14 cellular contexts compared by ENCODE assay signal in genomic region chr16:81003064-81003463, GRCh38. TPM values are rescaled to one million over a fixed set of nuclear protein-coding genes. Genes with fewer than 3 reads are reported as not detected.
DNase-seq lines count a peak whose midpoint lies in the region; ATAC-seq and TF ChIP-seq lines count a peak whose summit lies in the region.
"Had no signal": no experiment of that assay in that cellular context is flagged by ENCODE, and none has a peak within 500 bp of the region (broad histone marks: within the 10 kb centered on the region; RNA-seq: fewer than 3 reads in every experiment).

No MANE protein-coding gene starts in this region.

- H3K27me3 ChIP-seq in Loucy (ENCODE audit: insufficient read depth, low read length, poor library complexity, severe bottlenecking) (no peaks in the 10 kb centered on the region), brain microvascular endothelial cell (replicated peaks) (no peaks in the 10 kb centered on the region), psoas muscle (ENCODE audit: insufficient read depth in 3 of 3, low read length in 2 of 3) (no peaks in the 10 kb centered on the region)
- H3K27me3 ChIP-seq: esophagus squamous epithelium, SJSA1, thyroid gland had no signal

- H3F3A ChIP-seq in Loucy (ENCODE audit: low read depth) = no peaks in the 10 kb centered on the region

- no peak overlapping the region for H3K27ac Mint-ChIP-seq in activated naive CD4-positive, alpha-beta T cell treated with anti-CD3 and anti-CD28 coated beads, Interleukin-2, amount 10 ng/mL, durations not matched to agents 7 days and 5 days

- H3K4me2 ChIP-seq in Loucy (ENCODE audit: low read depth, low read length, poor library complexity, severe bottlenecking) = peak overlapping the region; percentile 96

- H3K4me1 Mint-ChIP-seq in activated naive CD4-positive, alpha-beta T cell treated with anti-CD3 and anti-CD28 coated beads, Interleukin-2, amount 10 ng/mL, durations not matched to agents 7 days and 5 days = peaks cover 65% of the 10 kb centered on the region

- ATAC-seq in psoas muscle (no peak), esophagus mucosa (no peak)
- ATAC-seq: left colon had no signal

- H3K36me3 Mint-ChIP-seq in activated naive CD4-positive, alpha-beta T cell treated with anti-CD3 and anti-CD28 coated beads, Interleukin-2, amount 10 ng/mL, durations not matched to agents 7 days and 5 days = peaks cover 37% of the 10 kb centered on the region

- H3K9me3 Mint-ChIP-seq in activated naive CD4-positive, alpha-beta T cell treated with anti-CD3 and anti-CD28 coated beads, Interleukin-2, amount 10 ng/mL, durations not matched to agents 7 days and 5 days = no peaks in the 10 kb centered on the region

- peak overlapping the region; percentile 64 for H3K9ac ChIP-seq in Loucy (ENCODE audit: low read depth, low read length, poor library complexity, severe bottlenecking)

- intact Hi-C loops in psoas muscle (cut with DNase I) = loop anchor here (5.0 to 10.0 kb wide), 2 partner anchors 71 to 732 kb away; no protein-coding TSS in a partner anchor

- H3K27me3 Mint-ChIP-seq in activated naive CD4-positive, alpha-beta T cell treated with anti-CD3 and anti-CD28 coated beads, Interleukin-2, amount 10 ng/mL, durations not matched to agents 7 days and 5 days = no peaks in the 10 kb centered on the region

- CTCF ChIA-PET in activated naive CD4-positive, alpha-beta T cell treated with anti-CD3 and anti-CD28 coated beads, Interleukin-2, amount 10 ng/mL, durations not matched to agents 7 days and 5 days (lab: Charles Lee) = interaction anchor here (1.1 to 2.6 kb wide), 3 partner anchors 31 to 74 kb away, joined by 3 to 12 read pairs (median 7); partner anchors contain the start of genes ATMIN and C16orf46

- TF ChIP-seq CTCF in Loucy (conservative IDR thresholded peaks at IDR 0.05; ENCODE audit: low read length) = no peak
- no peak for TF ChIP-seq CTCF in brain microvascular endothelial cell (IDR thresholded peaks at IDR 0.05; ENCODE audit: low read depth, low read length, missing control alignments)
- TF ChIP-seq CTCF in psoas muscle (IDR thresholded peaks at IDR 0.05) = no peak

- peak overlapping the region; percentile 90 for H3K4me3 Mint-ChIP-seq in activated naive CD4-positive, alpha-beta T cell treated with anti-CD3 and anti-CD28 coated beads, Interleukin-2, amount 10 ng/mL, durations not matched to agents 7 days and 5 days

- no peaks in the 10 kb centered on the region for H3K9me2 ChIP-seq in Loucy (replicated peaks; ENCODE audit: low read depth, low read length)

- H3K4me1 ChIP-seq in Loucy (ENCODE audit: insufficient read depth, low read length, poor library complexity, severe bottlenecking) (peaks cover 55% of the 10 kb centered on the region), psoas muscle (peaks cover 23% of the 10 kb centered on the region)

- H3K9me3 ChIP-seq in Loucy (ENCODE audit: insufficient read depth, low read depth, low read length) (no peaks in the 10 kb centered on the region), psoas muscle (no peaks in the 10 kb centered on the region)
- H3K9me3 ChIP-seq: esophagus squamous epithelium, SJSA1, thyroid gland had no signal

- H3K27ac ChIP-seq in brain microvascular endothelial cell (peak overlapping the region; percentile 19), psoas muscle (peak overlapping the region; percentile 99)
- H3K27ac ChIP-seq: SJSA1, thyroid gland had no signal

- H4K20me1 ChIP-seq in Loucy (ENCODE audit: insufficient read depth, low read length, poor library complexity, severe bottlenecking) = peaks cover 50% of the 10 kb centered on the region

- 61 to 69% (median 62%) methylated on average over 4 of the region's 4 CpGs for WGBS in psoas muscle, 3 donors

- in situ Hi-C loops in brain microvascular endothelial cell (cut with HindIII; ENCODE audit: low pct_ligation_motif_present, low sequenced_read_pairs) = no loop called here

- no peak for DNase-seq in activated naive CD4-positive, alpha-beta T cell treated with anti-CD3 and anti-CD28 coated beads, Interleukin-2, amount 10 ng/mL, durations not matched to agents 7 days and 5 days
- DNase-seq in activated naive CD4-positive, alpha-beta T cell treated with anti-CD3 and anti-CD28 coated beads, Interleukin-2, amount 50 U/mL, for 16 hours = no peak
- DNase-seq in brain microvascular endothelial cell (no peak), psoas muscle (no peak), NCI-H1105 (lab: John Stamatoyannopoulos, UW) (no peak), SW480 (ENCODE audit: low spot score) (no peak)
- DNase-seq: AML-193, dermis blood vessel endothelial cell, esophagus squamous epithelium, left colon, thyroid gland had no signal

- H2AFZ ChIP-seq in Loucy (ENCODE audit: low read length) = no peak overlapping the region

- H3K36me3 ChIP-seq in Loucy (ENCODE audit: insufficient read depth, low read length) (no peaks in the 10 kb centered on the region), brain microvascular endothelial cell (replicated peaks) (no peaks in the 10 kb centered on the region), psoas muscle (ENCODE audit: insufficient read depth in 1 of 2, low read depth in 1 of 2) (no peaks in the 10 kb centered on the region)
- H3K36me3 ChIP-seq: esophagus squamous epithelium, thyroid gland had no signal

- peak overlapping the region; percentile 78 for H3K4me3 ChIP-seq in Loucy (ENCODE audit: low read length, poor library complexity, severe bottlenecking)
- no peak overlapping the region for H3K4me3 ChIP-seq in brain microvascular endothelial cell (ENCODE audit: low read depth, low read length)
- no peak overlapping the region for H3K4me3 ChIP-seq in psoas muscle
- H3K4me3 ChIP-seq: SJSA1, thyroid gland had no signal

- H3K79me2 ChIP-seq in Loucy (ENCODE audit: insufficient read depth, low read length) = peaks cover 89% of the 10 kb centered on the region

RNA-seq across cellular contexts. Expression of gene CMC2, which starts 3.6 kb away (rescaled TPM):
- total RNA-seq in psoas muscle (100 to 1,000 TPM in 1 of 4 donors, 10 to 100 TPM in 3; 58.8 to 121 (median 81.9) TPM), esophagus mucosa (36.3 TPM)
- 100 to 1,000 TPM; 257 to 334 (median 299) TPM for polyA plus RNA-seq in psoas muscle

RNA-seq across cellular contexts. Expression of gene CENPN, which starts 4.0 kb away (rescaled TPM):
- total RNA-seq in psoas muscle (1 to 10 TPM; 2.9 to 8.4 (median 7.9) TPM), esophagus mucosa (17.6 TPM)
- 10 to 100 TPM in 1 of 3 donors, 1 to 10 TPM in 2; 3.8 to 20.6 (median 4.5) TPM for polyA plus RNA-seq in psoas muscle

RNA-seq across cellular contexts. Expression of gene ATMIN, which starts 32.6 kb away (rescaled TPM):
- total RNA-seq in psoas muscle (10 to 100 TPM; 26.5 to 33.5 (median 28.4) TPM), esophagus mucosa (30.1 TPM)
- polyA plus RNA-seq in psoas muscle = 10 to 100 TPM; 20.0 to 43.2 (median 28.8) TPM
